In genomic region chr3:184231671-184232070, GRCh38 we compare ENCODE assay signal across 13 cellular contexts. TPM values are rescaled to one million over a fixed set of nuclear protein-coding genes. Genes with fewer than 3 reads are reported as not detected.
DNase-seq lines count a peak whose midpoint lies in the region; ATAC-seq and TF ChIP-seq lines count a peak whose summit lies in the region.
"Had no signal": no experiment of that assay in that cellular context is flagged by ENCODE, and none has a peak within 500 bp of the region (broad histone marks: within the 10 kb centered on the region; RNA-seq: fewer than 3 reads in every experiment).

No MANE protein-coding gene starts in this region.

- H3K27ac Mint-ChIP-seq in activated CD4-positive, alpha-beta T cell treated with anti-CD3 and anti-CD28 coated beads for 36 hours = no peak overlapping the region
- no peak overlapping the region for H3K27ac Mint-ChIP-seq in neural crest cell (ENCODE audit: unreplicated experiment)

- ATAC-seq in activated CD4-positive, alpha-beta T cell treated with anti-CD3 and anti-CD28 coated beads for 36 hours = no peak
- no peak for ATAC-seq in HG03469 (IDR thresholded peaks at IDR 0.05; ENCODE audit: unreplicated experiment)
- ATAC-seq in HG03565 (IDR thresholded peaks at IDR 0.05; ENCODE audit: unreplicated experiment) = no peak
- no peak for ATAC-seq in GM21423 (IDR thresholded peaks at IDR 0.05; ENCODE audit: unreplicated experiment)

- no peaks in the 10 kb centered on the region for H3K36me3 Mint-ChIP-seq in activated CD4-positive, alpha-beta T cell treated with anti-CD3 and anti-CD28 coated beads for 36 hours (ENCODE audit: low read depth)
- H3K36me3 Mint-ChIP-seq in neural crest cell (ENCODE audit: low read depth) = no peaks in the 10 kb centered on the region

- no peak for DNase-seq in activated CD4-positive, alpha-beta T cell treated with anti-CD3 and anti-CD28 coated beads for 36 hours
- no peak for DNase-seq in activated CD4-positive, alpha-beta T cell treated with anti-CD3 and anti-CD28 coated beads for 1 hour
- DNase-seq in GM10266 (ENCODE audit: extremely low spot score) (peak; percentile 39), astrocyte of the spinal cord (ENCODE audit: low read depth, low spot score) (peak; percentile 3), neural crest cell (ENCODE audit: low read depth, low spot score) (no peak)
- DNase-seq: DMS 273 treated with DMSO at 0.1 percent for 48 hours; hippocampal formation; MV-4-11; SHP77 treated with DMSO at 0.1 percent for 48 hours; stimulated activated naive CD4-positive, alpha-beta T cell treated with Interleukin-2 at 50 U/mL for 16 hours had no signal

- intact Hi-C loops in activated CD4-positive, alpha-beta T cell treated with anti-CD3 and anti-CD28 coated beads for 36 hours (cut with DNase I, micrococcal nuclease) = no loop called here

- TF ChIP-seq CTCF in GM10266 (IDR thresholded peaks at IDR 0.05; ENCODE audit: control insufficient read depth, insufficient read depth, low read depth, missing control alignments) = no peak
- TF ChIP-seq CTCF in astrocyte of the spinal cord (IDR thresholded peaks at IDR 0.05; ENCODE audit: low read depth, low read length) = no peak
- TF ChIP-seq CTCF in neural crest cell (conservative IDR thresholded peaks at IDR 0.05) = no peak

- peaks cover 41% of the 10 kb centered on the region for H3K27me3 Mint-ChIP-seq in activated CD4-positive, alpha-beta T cell treated with anti-CD3 and anti-CD28 coated beads for 36 hours
- H3K27me3 Mint-ChIP-seq in neural crest cell (ENCODE audit: low read depth) = peaks cover 76% of the 10 kb centered on the region

- H3K9me3 Mint-ChIP-seq in activated CD4-positive, alpha-beta T cell treated with anti-CD3 and anti-CD28 coated beads for 36 hours (ENCODE audit: low read depth) = no peaks in the 10 kb centered on the region
- H3K9me3 Mint-ChIP-seq in neural crest cell = no peaks in the 10 kb centered on the region

- POLR2A ChIA-PET in activated CD4-positive, alpha-beta T cell treated with anti-CD3 and anti-CD28 coated beads for 36 hours (lab: Charles Lee) = no interaction called here

- no peak overlapping the region for H3K4me3 ChIP-seq in astrocyte of the spinal cord (ENCODE audit: low read depth, low read length)

- H3K4me1 Mint-ChIP-seq in activated CD4-positive, alpha-beta T cell treated with anti-CD3 and anti-CD28 coated beads for 36 hours = peaks cover 6% of the 10 kb centered on the region
- H3K4me1 Mint-ChIP-seq in neural crest cell = peaks cover 8% of the 10 kb centered on the region

- in situ Hi-C loops in astrocyte of the spinal cord (cut with HindIII; ENCODE audit: low sequenced_read_pairs) = no loop called here

- peak overlapping the region; percentile 4 for H3K4me3 Mint-ChIP-seq in activated CD4-positive, alpha-beta T cell treated with anti-CD3 and anti-CD28 coated beads for 36 hours
- H3K4me3 Mint-ChIP-seq in neural crest cell = peak overlapping the region; percentile 84

- CTCF ChIA-PET in activated CD4-positive, alpha-beta T cell treated with anti-CD3 and anti-CD28 coated beads for 36 hours (lab: Charles Lee) = interaction anchor here (0.5 to 1.8 kb wide), 3 partner anchors 16 to 190 kb away, joined by 3 to 6 read pairs (median 3); no protein-coding TSS in a partner anchor

RNA-seq across cellular contexts. Expression of gene VWA5B2, which starts 2.3 kb away (rescaled TPM):
- total RNA-seq in activated CD4-positive, alpha-beta T cell treated with anti-CD3 and anti-CD28 coated beads for 36 hours = not detected
- total RNA-seq in neural crest cell = 0.36 and 0.56 TPM in 2 replicates

RNA-seq across cellular contexts. Expression of gene ALG3, which starts 17.1 kb away (rescaled TPM):
- total RNA-seq in activated CD4-positive, alpha-beta T cell treated with anti-CD3 and anti-CD28 coated beads for 36 hours = 10 to 100 TPM; 39.9 to 40.9 TPM
- 32.0 and 35.5 TPM in 2 replicates for total RNA-seq in neural crest cell

RNA-seq across cellular contexts. Expression of gene EEF1AKMT4, which starts 17.8 kb away (rescaled TPM):
- total RNA-seq in activated CD4-positive, alpha-beta T cell treated with anti-CD3 and anti-CD28 coated beads for 36 hours = 1 to 10 TPM; 4.8 to 5.8 TPM
- 3.4 and 3.9 TPM in 2 replicates for total RNA-seq in neural crest cell

RNA-seq across cellular contexts. Expression of gene CAMK2N2, which starts 29.7 kb away (rescaled TPM):
- under 1 TPM; 0.18 to 0.25 TPM for total RNA-seq in activated CD4-positive, alpha-beta T cell treated with anti-CD3 and anti-CD28 coated beads for 36 hours
- 4.7 and 5.6 TPM in 2 replicates for total RNA-seq in neural crest cell

RNA-seq across cellular contexts. Expression of gene ECE2, which starts 44.2 kb away (rescaled TPM):
- total RNA-seq in activated CD4-positive, alpha-beta T cell treated with anti-CD3 and anti-CD28 coated beads for 36 hours = not detected
- total RNA-seq in neural crest cell = not detected in 2 replicates

Comparison
In these comparisons a context has a peak if more than half of its experiments do, and no peak if none do; other contexts are left out.
1. DNase-seq: peak in GM10266 (single experiment) and astrocyte of the spinal cord (single experiment); none in activated CD4-positive, alpha-beta T cell treated with anti-CD3 and anti-CD28 coated beads for 36 hours (single experiment), activated CD4-positive, alpha-beta T cell treated with anti-CD3 and anti-CD28 coated beads for 1 hour (single experiment) and neural crest cell (single experiment).